In genomic region chr9:85466834-85467233, GRCh38 we compare ENCODE assay signal across 17 cellular contexts.
DNase-seq lines count a peak whose midpoint lies in the region; ATAC-seq and TF ChIP-seq lines count a peak whose summit lies in the region.
"Had no signal": no experiment of that assay in that cellular context is flagged by ENCODE, and none has a peak within 500 bp of the region (broad histone marks: within the 10 kb centered on the region; RNA-seq: fewer than 3 reads in every experiment).

No MANE protein-coding gene starts in this region.

- H3K27ac Mint-ChIP-seq in GM23338 (peak overlapping the region; percentile 54), mesothelial cell of epicardium (peak overlapping the region; percentile 13)
- H3K27ac Mint-ChIP-seq: CD4-positive, alpha-beta T cell had no signal

- H3F3A ChIP-seq in GM23338 (replicated peaks; ENCODE audit: low read depth) = no peaks in the 10 kb centered on the region

- TF ChIP-seq CTCF in GM23338 (conservative IDR thresholded peaks at IDR 0.05; ENCODE audit: low read depth in 2 of 2) (no peak), esophagus muscularis mucosa (IDR thresholded peaks at IDR 0.05) (no peak), mesothelial cell of epicardium (IDR thresholded peaks at IDR 0.05; ENCODE audit: unreplicated experiment) (no peak)

- intact Hi-C loops in esophagus muscularis mucosa (cut with DNase I) = no loop called here

- TF ChIP-seq EP300 in esophagus muscularis mucosa (IDR thresholded peaks at IDR 0.05) = no peak

- H3K79me2 ChIP-seq in GM23338 (replicated peaks; ENCODE audit: insufficient read depth) = no peaks in the 10 kb centered on the region

- no peaks in the 10 kb centered on the region for H4K20me1 ChIP-seq in GM23338 (replicated peaks; ENCODE audit: insufficient read depth)

- H3K4me2 ChIP-seq in GM23338 = peak overlapping the region; percentile 46
- H3K4me2 ChIP-seq: A549 had no signal

- H3K9me3 ChIP-seq in HUES64 (ENCODE audit: insufficient read depth, low read depth, low read length) (no peaks in the 10 kb centered on the region), esophagus muscularis mucosa (no peaks in the 10 kb centered on the region)
- H3K9me3 ChIP-seq: A549, Caco-2, HAP-1 had no signal

- WGBS in HUES64 = 68% methylated on average over 10 of the region's 10 CpGs
- WGBS in esophagus muscularis mucosa = 75% methylated on average over 10 of the region's 10 CpGs

- peaks cover 13% of the 10 kb centered on the region for H3K4me1 Mint-ChIP-seq in GM23338
- H3K4me1 Mint-ChIP-seq in mesothelial cell of epicardium = peaks cover 14% of the 10 kb centered on the region

- H3K4me3 Mint-ChIP-seq in GM23338 (no peak overlapping the region), mesothelial cell of epicardium (no peak overlapping the region)
- H3K4me3 Mint-ChIP-seq: CD4-positive, alpha-beta T cell had no signal

- peak; percentile 48; the same call in 2 of the 3 replicates for ATAC-seq in GM23338
- no peak for ATAC-seq in HG03571 (IDR thresholded peaks at IDR 0.05; ENCODE audit: unreplicated experiment)
- ATAC-seq: A549 had no signal

- H3K27me3 Mint-ChIP-seq in GM23338 (ENCODE audit: insufficient read depth, low read depth, poor library complexity) = peaks cover 3% of the 10 kb centered on the region
- H3K27me3 Mint-ChIP-seq in mesothelial cell of epicardium (ENCODE audit: low read depth) = no peaks in the 10 kb centered on the region

- H3K36me3 ChIP-seq in GM23338 (ENCODE audit: insufficient read depth) (no peaks in the 10 kb centered on the region), HUES64 (ENCODE audit: insufficient read depth, low read length) (no peaks in the 10 kb centered on the region), esophagus muscularis mucosa (no peaks in the 10 kb centered on the region)
- H3K36me3 ChIP-seq: HAP-1 had no signal

- H3K27ac ChIP-seq in GM23338 (ENCODE audit: low read depth) = peak overlapping the region; percentile 90
- H3K27ac ChIP-seq in HUES64 (ENCODE audit: low read depth, low read length) = peak overlapping the region; percentile 48; the same call in 1 of the 2 replicates
- no peak overlapping the region for H3K27ac ChIP-seq in esophagus muscularis mucosa (replicated peaks in 1 of 4)
- H3K27ac ChIP-seq: 22Rv1, A549, C4-2B, HL-60 had no signal

- H2AFZ ChIP-seq in GM23338 = no peak overlapping the region

- H3K9ac ChIP-seq in HUES64 (ENCODE audit: low read depth, low read length) = 0 out of 2 replicates have a peak overlapping the region, but pooled peaks have one; percentile 34

- DNase-seq in GM23338 (ENCODE audit: low spot score) (peak; percentile 29), esophagus muscularis mucosa (ENCODE audit: extremely low spot score) (peak; percentile 50), mesothelial cell of epicardium (ENCODE audit: low spot score in 2 of 2, unreplicated experiment in 2 of 2) (no peak), germinal center (ENCODE audit: low spot score) (no peak), epidermal melanocyte (ENCODE audit: insufficient read length, low spot score) (no peak)
- no peak for DNase-seq in activated CD4-positive, CD25-positive, alpha-beta regulatory T cell (lab: John Stamatoyannopoulos, UW)
- DNase-seq: AML-193; Caco-2; CD4-positive, alpha-beta T cell; GOT3 had no signal

- no peak overlapping the region for H3K4me3 ChIP-seq in GM23338
- no peak overlapping the region for H3K4me3 ChIP-seq in HUES64 (ENCODE audit: low read length)
- H3K4me3 ChIP-seq in esophagus muscularis mucosa = no peak overlapping the region
- H3K4me3 ChIP-seq: A549, HAP-1 had no signal

- H3K27me3 ChIP-seq in GM23338 (ENCODE audit: insufficient read depth) (no peaks in the 10 kb centered on the region), HUES64 (ENCODE audit: insufficient read depth, low read length) (no peaks in the 10 kb centered on the region), esophagus muscularis mucosa (no peaks in the 10 kb centered on the region)

- peaks cover 2% of the 10 kb centered on the region; the same call in 1 of the 3 replicates for H3K36me3 Mint-ChIP-seq in GM23338 (ENCODE audit: low read depth)
- no peaks in the 10 kb centered on the region for H3K36me3 Mint-ChIP-seq in mesothelial cell of epicardium

- H3K9me3 Mint-ChIP-seq in GM23338 (no peaks in the 10 kb centered on the region), mesothelial cell of epicardium (no peaks in the 10 kb centered on the region)
- H3K9me3 Mint-ChIP-seq: CD4-positive, alpha-beta T cell had no signal

- no peak for TF ChIP-seq POLR2A in esophagus muscularis mucosa (IDR thresholded peaks at IDR 0.05; ENCODE audit: low read depth)

- no peaks in the 10 kb centered on the region for H3K9me2 ChIP-seq in GM23338 (ENCODE audit: insufficient read depth)

- H3K4me1 ChIP-seq in GM23338 (ENCODE audit: insufficient read depth) (peaks cover 15% of the 10 kb centered on the region), HUES64 (ENCODE audit: insufficient read depth, low read length) (peaks cover 13% of the 10 kb centered on the region), esophagus muscularis mucosa (no peaks in the 10 kb centered on the region)
- H3K4me1 ChIP-seq: A549, Caco-2, HAP-1 had no signal

TF ChIP-seq in GM23338, 12 proteins besides CTCF, POLR2A, EP300 and RAD21 (continues in another document):
- TF ChIP-seq, protein P1, sequence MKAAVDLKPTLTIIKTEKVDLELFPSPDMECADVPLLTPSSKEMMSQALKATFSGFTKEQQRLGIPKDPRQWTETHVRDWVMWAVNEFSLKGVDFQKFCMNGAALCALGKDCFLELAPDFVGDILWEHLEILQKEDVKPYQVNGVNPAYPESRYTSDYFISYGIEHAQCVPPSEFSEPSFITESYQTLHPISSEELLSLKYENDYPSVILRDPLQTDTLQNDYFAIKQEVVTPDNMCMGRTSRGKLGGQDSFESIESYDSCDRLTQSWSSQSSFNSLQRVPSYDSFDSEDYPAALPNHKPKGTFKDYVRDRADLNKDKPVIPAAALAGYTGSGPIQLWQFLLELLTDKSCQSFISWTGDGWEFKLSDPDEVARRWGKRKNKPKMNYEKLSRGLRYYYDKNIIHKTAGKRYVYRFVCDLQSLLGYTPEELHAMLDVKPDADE (IDR thresholded peaks at IDR 0.05) = no peak
- TF ChIP-seq STAT1 (IDR thresholded peaks at IDR 0.05; ENCODE audit: unreplicated experiment) = no peak
- no peak for TF ChIP-seq EZH2phosphoT487 (IDR thresholded peaks at IDR 0.05; ENCODE audit: unreplicated experiment)
- TF ChIP-seq EZH2 (IDR thresholded peaks at IDR 0.05; ENCODE audit: low read depth, unreplicated experiment) = no peak
- no peak for TF ChIP-seq POLR2AphosphoS5 (IDR thresholded peaks at IDR 0.05; ENCODE audit: low read depth)
- TF ChIP-seq NANOG (IDR thresholded peaks at IDR 0.05; ENCODE audit: borderline replicate concordance) = no peak
- TF ChIP-seq ZNF114 (CRISPR knock-in tag; IDR thresholded peaks at IDR 0.05) = no peak
- TF ChIP-seq CREB1 (CRISPR knock-in tag; IDR thresholded peaks at IDR 0.05; ENCODE audit: low read depth) = no peak
- TF ChIP-seq JUNB (IDR thresholded peaks at IDR 0.05; ENCODE audit: unreplicated experiment) = no peak
- TF ChIP-seq, protein P2, sequence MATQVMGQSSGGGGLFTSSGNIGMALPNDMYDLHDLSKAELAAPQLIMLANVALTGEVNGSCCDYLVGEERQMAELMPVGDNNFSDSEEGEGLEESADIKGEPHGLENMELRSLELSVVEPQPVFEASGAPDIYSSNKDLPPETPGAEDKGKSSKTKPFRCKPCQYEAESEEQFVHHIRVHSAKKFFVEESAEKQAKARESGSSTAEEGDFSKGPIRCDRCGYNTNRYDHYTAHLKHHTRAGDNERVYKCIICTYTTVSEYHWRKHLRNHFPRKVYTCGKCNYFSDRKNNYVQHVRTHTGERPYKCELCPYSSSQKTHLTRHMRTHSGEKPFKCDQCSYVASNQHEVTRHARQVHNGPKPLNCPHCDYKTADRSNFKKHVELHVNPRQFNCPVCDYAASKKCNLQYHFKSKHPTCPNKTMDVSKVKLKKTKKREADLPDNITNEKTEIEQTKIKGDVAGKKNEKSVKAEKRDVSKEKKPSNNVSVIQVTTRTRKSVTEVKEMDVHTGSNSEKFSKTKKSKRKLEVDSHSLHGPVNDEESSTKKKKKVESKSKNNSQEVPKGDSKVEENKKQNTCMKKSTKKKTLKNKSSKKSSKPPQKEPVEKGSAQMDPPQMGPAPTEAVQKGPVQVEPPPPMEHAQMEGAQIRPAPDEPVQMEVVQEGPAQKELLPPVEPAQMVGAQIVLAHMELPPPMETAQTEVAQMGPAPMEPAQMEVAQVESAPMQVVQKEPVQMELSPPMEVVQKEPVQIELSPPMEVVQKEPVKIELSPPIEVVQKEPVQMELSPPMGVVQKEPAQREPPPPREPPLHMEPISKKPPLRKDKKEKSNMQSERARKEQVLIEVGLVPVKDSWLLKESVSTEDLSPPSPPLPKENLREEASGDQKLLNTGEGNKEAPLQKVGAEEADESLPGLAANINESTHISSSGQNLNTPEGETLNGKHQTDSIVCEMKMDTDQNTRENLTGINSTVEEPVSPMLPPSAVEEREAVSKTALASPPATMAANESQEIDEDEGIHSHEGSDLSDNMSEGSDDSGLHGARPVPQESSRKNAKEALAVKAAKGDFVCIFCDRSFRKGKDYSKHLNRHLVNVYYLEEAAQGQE (IDR thresholded peaks at IDR 0.05; ENCODE audit: unreplicated experiment) = no peak
- no peak for TF ChIP-seq ZNF331 (CRISPR knock-in tag; IDR thresholded peaks at IDR 0.05; ENCODE audit: low read depth)

Comparison
In these comparisons a context has a peak if more than half of its experiments do, and no peak if none do; other contexts are left out.
1. DNase-seq: peak in GM23338 (single experiment) and esophagus muscularis mucosa (single experiment); none in mesothelial cell of epicardium (0 of 2), germinal center (single experiment), activated CD4-positive, CD25-positive, alpha-beta regulatory T cell (0 of 4) and epidermal melanocyte (single experiment).
2. H3K27ac ChIP-seq: peak in GM23338 (single experiment) and HUES64 (single experiment); none in esophagus muscularis mucosa (0 of 4).